Comparison of ENCODE assay signal across 9 cellular contexts in genomic region chr11:75563501-75563977, GRCh38. TPM values are rescaled to one million over a fixed set of nuclear protein-coding genes. Genes with fewer than 3 reads are reported as not detected.
DNase-seq lines count a peak whose midpoint lies in the region; ATAC-seq and TF ChIP-seq lines count a peak whose summit lies in the region.
"Had no signal": no experiment of that assay in that cellular context is flagged by ENCODE, and none has a peak within 500 bp of the region (broad histone marks: within the 10 kb centered on the region; RNA-seq: fewer than 3 reads in every experiment).

No MANE protein-coding gene starts in this region.

- DNase-seq in Calu3, result no peak
- no peak for DNase-seq in SK-N-MC (ENCODE audit: low read depth, low spot score)
- DNase-seq in esophagus squamous epithelium (lab: John Stamatoyannopoulos, UW), result no peak
- no peak for DNase-seq in GDM1 (lab: John Stamatoyannopoulos, UW)
- DNase-seq in AG20443 (ENCODE audit: low spot score), result no peak
- DNase-seq: NCI-H510A treated with DMSO at 0.1 percent for 48 hours had no signal

- H3K36me3 Mint-ChIP-seq in Calu3 (ENCODE audit: insufficient read depth, unreplicated experiment), result peaks cover 44% of the 10 kb centered on the region

- peak overlapping the region; percentile 91; the same call in 1 of the 2 replicates for H3K27ac ChIP-seq in SK-N-MC
- peak overlapping the region; percentile 95 to 99 (median 96) for H3K27ac ChIP-seq in esophagus squamous epithelium
- peak overlapping the region; percentile 98 for H3K27ac ChIP-seq in parathyroid adenoma

- peak overlapping the region; percentile 87 for H3K9ac ChIP-seq in SK-N-MC (ENCODE audit: insufficient read length)
- H3K9ac ChIP-seq in parathyroid adenoma, result no peak overlapping the region

- H3K27me3 Mint-ChIP-seq in Calu3 (ENCODE audit: unreplicated experiment), result no peaks in the 10 kb centered on the region

- ATAC-seq in GM21576 (IDR thresholded peaks at IDR 0.05; ENCODE audit: unreplicated experiment) (no peak), HG03039 (IDR thresholded peaks at IDR 0.05; ENCODE audit: unreplicated experiment) (no peak)

- TF ChIP-seq POLR2A in esophagus squamous epithelium (IDR thresholded peaks at IDR 0.05), result no peak

- H3K4me2 ChIP-seq in parathyroid adenoma (ENCODE audit: low read length), result peak overlapping the region; percentile 71

- peaks cover 47% of the 10 kb centered on the region for H3K36me3 ChIP-seq in SK-N-MC (ENCODE audit: insufficient read depth, low read length)
- peaks cover 11 to 26% (median 19%) of the 10 kb centered on the region in 3 donors for H3K36me3 ChIP-seq in esophagus squamous epithelium
- H3K36me3 ChIP-seq in parathyroid adenoma (ENCODE audit: control insufficient read depth, insufficient read depth, low read length), result no peaks in the 10 kb centered on the region

- H3K79me2 ChIP-seq in parathyroid adenoma, result peaks cover 3% of the 10 kb centered on the region

- CTCF ChIA-PET in Calu3 (lab: Charles Lee), result interaction anchor here (1.3 kb wide), 1 partner anchor 11 kb away, joined by 3 read pairs; no protein-coding TSS in a partner anchor

- H3K4me3 ChIP-seq in SK-N-MC, result peak overlapping the region; percentile 91
- peak overlapping the region; percentile 61 to 82 (median 72) for H3K4me3 ChIP-seq in esophagus squamous epithelium
- H3K4me3 ChIP-seq in parathyroid adenoma (ENCODE audit: low read depth, low read length), result peak overlapping the region; percentile 79

- H3K27ac Mint-ChIP-seq in Calu3 (ENCODE audit: unreplicated experiment), result peak overlapping the region; percentile 62

- no peaks in the 10 kb centered on the region for H3K9me3 Mint-ChIP-seq in Calu3 (ENCODE audit: low read depth, unreplicated experiment)

- WGBS in esophagus squamous epithelium, 2 donors, result 17 to 18% methylated on average over 2 to 5 of the region's 5 CpGs

- no TSS peak for BruUV-seq in Calu3 (replicated peaks; lab: Mats Ljungman, UMichigan)

- H3K4me1 Mint-ChIP-seq in Calu3 (ENCODE audit: low read depth, unreplicated experiment), result peaks cover 17% of the 10 kb centered on the region

- peaks cover 0 to 6% (median 0%) of the 10 kb centered on the region in 4 donors for H3K27me3 ChIP-seq in esophagus squamous epithelium
- no peaks in the 10 kb centered on the region for H3K27me3 ChIP-seq in parathyroid adenoma (ENCODE audit: control insufficient read depth, insufficient read depth, low read length)

- peaks cover 46 to 97% (median 61%) of the 10 kb centered on the region in 3 donors for H3K4me1 ChIP-seq in esophagus squamous epithelium
- peaks cover 11% of the 10 kb centered on the region for H3K4me1 ChIP-seq in parathyroid adenoma

- intact Hi-C loops in Calu3 (cut with micrococcal nuclease; ENCODE audit: unreplicated experiment), result no loop called here
- intact Hi-C loops in esophagus squamous epithelium (cut with DNase I), result no loop called here

- H3K9me3 ChIP-seq in SK-N-MC (ENCODE audit: low read depth, low read length) (no peaks in the 10 kb centered on the region), esophagus squamous epithelium (no peaks in the 10 kb centered on the region), parathyroid adenoma (ENCODE audit: control insufficient read depth, low read length) (no peaks in the 10 kb centered on the region)

- no peak overlapping the region for H2AFZ ChIP-seq in parathyroid adenoma

- H3K4me3 Mint-ChIP-seq in Calu3 (ENCODE audit: low read depth, unreplicated experiment), result peak overlapping the region; percentile 91

- TF ChIP-seq CTCF in Calu3 (IDR thresholded peaks at IDR 0.05; ENCODE audit: unreplicated experiment), result no peak
- no peak for TF ChIP-seq CTCF in esophagus squamous epithelium (IDR thresholded peaks at IDR 0.05)
- no peak for TF ChIP-seq CTCF in parathyroid adenoma (IDR thresholded peaks at IDR 0.05)

RNA-seq across cellular contexts. Expression of gene SERPINH1, which starts 1.5 kb away (rescaled TPM):
- total RNA-seq in Calu3 (2022) (58.8 and 80.0 TPM in 2 replicates), esophagus squamous epithelium (10 to 100 TPM; 41.4 to 70.1 (median 46.5) TPM)

RNA-seq across cellular contexts. Expression of gene GDPD5, which starts 37.8 kb away (rescaled TPM):
- total RNA-seq in Calu3 (2022) (7.0 and 7.4 TPM in 2 replicates), esophagus squamous epithelium (1 to 10 TPM in 3 of 4 donors, under 1 TPM in 1; 0.57 to 2.3 (median 1.6) TPM)
